Comparison of ENCODE assay signal across 30 cellular contexts in genomic region chr1:9801909-9802308, GRCh38. TPM values are rescaled to one million over a fixed set of nuclear protein-coding genes. Genes with fewer than 3 reads are reported as not detected.
DNase-seq lines count a peak whose midpoint lies in the region; ATAC-seq, FAIRE-seq and TF ChIP-seq lines count a peak whose summit lies in the region.
"Had no signal": no experiment of that assay in that cellular context is flagged by ENCODE, and none has a peak within 500 bp of the region (broad histone marks: within the 10 kb centered on the region; RNA-seq: fewer than 3 reads in every experiment).

No MANE protein-coding gene starts in this region.

- intact Hi-C loops in CD8-positive, alpha-beta T cell (cut with DNase I, micrococcal nuclease) = no loop called here

- TF ChIP-seq CTCF in CD8-positive, alpha-beta T cell (IDR thresholded peaks at IDR 0.05) = no peak

- POLR2A ChIA-PET in CD8-positive, alpha-beta T cell (lab: Charles Lee) = no interaction called here
- POLR2A ChIA-PET in T-cell (lab: Charles Lee) = interaction anchor here in 1 of 2 donors (0.7 kb wide), 1 partner anchor 22 kb away, joined by 5 read pairs; the partner anchor contains the start of gene CLSTN1
- POLR2A ChIA-PET in naive thymus-derived CD8-positive, alpha-beta T cell (lab: Charles Lee) = interaction anchor here (0.9 kb wide), 1 partner anchor 20 kb away, joined by 3 read pairs; no protein-coding TSS in a partner anchor

- H3K9me3 Mint-ChIP-seq in activated T-cell treated with anti-CD3 and anti-CD28 coated beads, Interleukin-2, amount 50 U/mL, for 24 hours = no peaks in the 10 kb centered on the region
- no peaks in the 10 kb centered on the region for H3K9me3 Mint-ChIP-seq in CD8-positive, alpha-beta T cell
- no peaks in the 10 kb centered on the region for H3K9me3 Mint-ChIP-seq in T-cell
- H3K9me3 Mint-ChIP-seq in naive thymus-derived CD8-positive, alpha-beta T cell = no peaks in the 10 kb centered on the region

- H3K36me3 ChIP-seq in CD8-positive, alpha-beta T cell (ENCODE audit: insufficient read depth, low read length) = no peaks in the 10 kb centered on the region
- H3K36me3 ChIP-seq: BE2C, breast epithelium, gastroesophageal sphincter, lower lobe of right lung, transverse colon had no signal

- H3K4me3 Mint-ChIP-seq in activated T-cell treated with anti-CD3 and anti-CD28 coated beads, Interleukin-2, amount 50 U/mL, for 24 hours = no peak overlapping the region
- peak overlapping the region; percentile 37 for H3K4me3 Mint-ChIP-seq in CD8-positive, alpha-beta T cell
- peak overlapping the region in 1 of 3 donors; percentile 22 for H3K4me3 Mint-ChIP-seq in T-cell
- H3K4me3 Mint-ChIP-seq in naive thymus-derived CD8-positive, alpha-beta T cell = peak overlapping the region in 4 of 10 donors; percentile 1 to 11 (median 2)
- H3K4me3 Mint-ChIP-seq: nephron progenitor cell had no signal

- H3K9me3 ChIP-seq in CD8-positive, alpha-beta T cell (ENCODE audit: low read length) = no peaks in the 10 kb centered on the region
- H3K9me3 ChIP-seq: BE2C, breast epithelium, Caco-2, gastroesophageal sphincter, lower lobe of right lung, transverse colon had no signal

- FAIRE-seq in HTR-8/SVneo (lab: Jason Lieb, UNC) = no peak
- FAIRE-seq: RCC 7860 had no signal

- peaks cover 2% of the 10 kb centered on the region for H3K36me3 Mint-ChIP-seq in activated T-cell treated with anti-CD3 and anti-CD28 coated beads, Interleukin-2, amount 50 U/mL, for 24 hours (ENCODE audit: low read depth)
- H3K36me3 Mint-ChIP-seq in CD8-positive, alpha-beta T cell = peaks cover 2% of the 10 kb centered on the region
- no peaks in the 10 kb centered on the region for H3K36me3 Mint-ChIP-seq in T-cell
- H3K36me3 Mint-ChIP-seq in naive thymus-derived CD8-positive, alpha-beta T cell = peaks cover 0 to 5% (median 2%) of the 10 kb centered on the region in 3 donors

- H3K4me1 ChIP-seq in CD8-positive, alpha-beta T cell (ENCODE audit: insufficient read depth, low read length) = peaks cover 9% of the 10 kb centered on the region
- H3K4me1 ChIP-seq: BE2C, breast epithelium had no signal

- H3K27me3 Mint-ChIP-seq in activated T-cell treated with anti-CD3 and anti-CD28 coated beads, Interleukin-2, amount 50 U/mL, for 24 hours = no peaks in the 10 kb centered on the region
- H3K27me3 Mint-ChIP-seq in CD8-positive, alpha-beta T cell (ENCODE audit: low read depth) = no peaks in the 10 kb centered on the region
- no peaks in the 10 kb centered on the region for H3K27me3 Mint-ChIP-seq in T-cell
- no peaks in the 10 kb centered on the region for H3K27me3 Mint-ChIP-seq in naive thymus-derived CD8-positive, alpha-beta T cell

- CTCF ChIA-PET in CD8-positive, alpha-beta T cell (lab: Charles Lee) = interaction anchor here (1.2 to 1.9 kb wide), 2 partner anchors 15 to 18 kb away, joined by 3 to 9 read pairs; no protein-coding TSS in a partner anchor
- CTCF ChIA-PET in T-cell (lab: Charles Lee) = interaction anchor here in 1 of 2 donors (1.0 kb wide), 1 partner anchor 17 kb away, joined by 7 read pairs; no protein-coding TSS in a partner anchor

- H3K27ac ChIP-seq in CD8-positive, alpha-beta T cell (ENCODE audit: low read depth, low read length) = no peak overlapping the region
- H3K27ac ChIP-seq: breast epithelium, gastroesophageal sphincter, lower lobe of right lung had no signal

- no peak overlapping the region for H3K4me3 ChIP-seq in CD8-positive, alpha-beta T cell (ENCODE audit: low read depth, low read length)
- H3K4me3 ChIP-seq: breast epithelium, gastroesophageal sphincter, lower lobe of right lung, transverse colon had no signal

- no peak for ATAC-seq in CD8-positive, alpha-beta T cell
- ATAC-seq in T-cell (replicated peaks in 1 of 4) = no peak
- no peak for ATAC-seq in naive thymus-derived CD8-positive, alpha-beta T cell
- ATAC-seq: activated CD4-positive, CD25-positive, alpha-beta regulatory T cell treated with anti-CD3 and anti-CD28 coated beads, Interleukin-2, amount 50 U/mL, for 24 hours; gastroesophageal sphincter; lower lobe of right lung had no signal

- no peak for DNase-seq in activated T-cell treated with anti-CD3 and anti-CD28 coated beads, Interleukin-2, amount 50 U/mL, for 24 hours
- DNase-seq in activated T-cell treated with anti-CD3 and anti-CD28 coated beads for 4 hours = no peak
- DNase-seq in CD8-positive, alpha-beta T cell = no peak
- DNase-seq in T-cell = no peak
- no peak for DNase-seq in naive thymus-derived CD8-positive, alpha-beta T cell
- DNase-seq in NAMALWA (ENCODE audit: low spot score) = no peak
- DNase-seq in HTR-8/SVneo (ENCODE audit: insufficient read length, low spot score) = no peak
- DNase-seq in H4 (ENCODE audit: low spot score) = no peak
- DNase-seq: ACHN; activated gamma-delta T cell treated with Interleukin-2 at 50 U/mL for 16 hours; activated T-cell treated with anti-CD3 and anti-CD28 coated beads, Interleukin-2, amount 50 U/mL, for 48 hours; anterior cingulate cortex; BE2C; Caco-2; DMS79; GDM1; lower lobe of right lung; NCI-H1092 treated with DMSO at 0.1 percent for 48 hours; NCI-H1694 treated with DMSO at 0.1 percent for 48 hours; NCI-H2171; NCI-H82; nephron progenitor cell; stimulated activated CD4-positive, alpha-beta T cell treated with anti-CD3 and anti-CD28 coated beads, Interleukin-15, amount 100 ng/mL, for 24 hours; stimulated activated CD4-positive, alpha-beta T cell treated with anti-CD3 and anti-CD28 coated beads, Interleukin-4, amount 100 ng/mL, for 4 hours; SW 1271 had no signal

- peaks cover 61% of the 10 kb centered on the region for H3K4me1 Mint-ChIP-seq in activated T-cell treated with anti-CD3 and anti-CD28 coated beads, Interleukin-2, amount 50 U/mL, for 24 hours (ENCODE audit: low read depth)
- peaks cover 54% of the 10 kb centered on the region for H3K4me1 Mint-ChIP-seq in CD8-positive, alpha-beta T cell (ENCODE audit: low read depth)
- peaks cover 62 to 73% (median 69%) of the 10 kb centered on the region in 3 donors for H3K4me1 Mint-ChIP-seq in T-cell
- H3K4me1 Mint-ChIP-seq in naive thymus-derived CD8-positive, alpha-beta T cell = peaks cover 18 to 68% (median 59%) of the 10 kb centered on the region in 4 donors

- H3K27ac Mint-ChIP-seq in activated T-cell treated with anti-CD3 and anti-CD28 coated beads, Interleukin-2, amount 50 U/mL, for 24 hours = peak overlapping the region; percentile 37
- peak overlapping the region; percentile 60 for H3K27ac Mint-ChIP-seq in CD8-positive, alpha-beta T cell
- peak overlapping the region; percentile 75 to 79 for H3K27ac Mint-ChIP-seq in T-cell
- H3K27ac Mint-ChIP-seq in naive thymus-derived CD8-positive, alpha-beta T cell = peak overlapping the region in 9 of 10 donors; percentile 11 to 88 (median 67)

- no peaks in the 10 kb centered on the region for H3K27me3 ChIP-seq in CD8-positive, alpha-beta T cell (ENCODE audit: insufficient read depth, low read length)
- H3K27me3 ChIP-seq: BE2C, breast epithelium, gastroesophageal sphincter, transverse colon had no signal

RNA-seq across cellular contexts. Expression of gene CLSTN1, which starts 21.9 kb away (rescaled TPM):
- 10 to 100 TPM; 50.0 to 51.1 TPM for total RNA-seq in CD8-positive, alpha-beta T cell
- total RNA-seq in T-cell = 100 to 1,000 TPM in 2 of 5 donors, 10 to 100 TPM in 3; 84.6 to 105 (median 91.2) TPM
- 10 to 100 TPM; 62.9 to 63.1 TPM for total RNA-seq in naive thymus-derived CD8-positive, alpha-beta T cell
- polyA plus RNA-seq in naive thymus-derived CD8-positive, alpha-beta T cell = 10 to 100 TPM; 10.7 to 32.3 (median 12.9) TPM
- 31.0 and 35.3 TPM in 2 replicates for total RNA-seq in H4 (2014; rRNA removed; shearing (Covaris generic))
